ENCODE assay signal across 10 cellular contexts in the genomic region with DNA sequence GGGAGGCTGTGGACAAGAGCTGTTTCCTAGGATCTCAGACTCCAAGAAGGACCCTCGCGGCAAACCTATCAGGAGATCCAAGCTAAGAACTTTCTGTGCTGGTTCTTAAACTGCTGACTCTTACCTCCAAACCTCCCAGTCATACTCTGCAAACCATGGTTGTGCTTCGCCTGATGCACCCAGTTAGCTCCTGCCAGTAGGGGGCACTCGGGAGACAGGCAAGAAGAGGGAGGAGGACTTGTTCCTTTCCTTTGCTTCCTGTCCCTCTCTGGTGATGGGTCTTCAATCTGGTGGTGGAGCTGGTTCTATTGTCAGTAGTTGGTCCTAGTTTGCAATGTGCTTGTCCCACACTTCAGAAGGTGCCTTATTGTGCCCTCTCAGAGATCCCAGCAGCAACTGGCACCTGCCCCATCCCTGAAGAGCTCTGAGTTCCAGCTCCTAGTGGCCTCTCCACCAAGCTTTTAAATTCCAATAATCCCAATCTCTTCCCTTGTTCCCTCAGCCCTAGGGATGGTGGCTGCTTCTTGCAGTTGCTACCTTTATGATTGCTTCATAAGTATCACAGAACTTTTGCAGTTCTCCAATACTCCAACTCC.
A peak's percentile ranks its signal among the peaks of the same experiment; 100 is the strongest.
DNase-seq lines count a peak whose midpoint lies in the region; ATAC-seq and TF ChIP-seq lines count a peak whose summit lies in the region.
"Had no signal": no experiment of that assay in that cellular context is flagged by ENCODE, and none has a peak within 500 bp of the region (broad histone marks: within the 10 kb centered on the region; RNA-seq: fewer than 3 reads in every experiment).

No MANE protein-coding gene starts in this region.

- no peak overlapping the region for H3K4me3 Mint-ChIP-seq in neural progenitor cell
- H3K4me3 Mint-ChIP-seq in stimulated activated memory B cell treated with anti-CD40 and anti-IgM and Interleukin-4, amounts not matched to agents 10 μg/mL and 1 μg/mL and 100 μg/mL, for 72 hours: no peak overlapping the region
- H3K4me3 Mint-ChIP-seq: activated naive CD4-positive, alpha-beta T cell treated with anti-CD3 and anti-CD28 coated beads, Interleukin-2, amount 50 U/mL, for 24 hours; CD4-positive, alpha-beta T cell had no signal

- H3K4me1 Mint-ChIP-seq in neural progenitor cell: no peaks in the 10 kb centered on the region
- H3K4me1 Mint-ChIP-seq in stimulated activated memory B cell treated with anti-CD40 and anti-IgM and Interleukin-4, amounts not matched to agents 10 μg/mL and 1 μg/mL and 100 μg/mL, for 72 hours: no peaks in the 10 kb centered on the region
- H3K4me1 Mint-ChIP-seq: activated naive CD4-positive, alpha-beta T cell treated with anti-CD3 and anti-CD28 coated beads, Interleukin-2, amount 50 U/mL, for 24 hours had no signal

- peaks cover 3% of the 10 kb centered on the region; the same call in 1 of the 2 replicates for H3K27me3 ChIP-seq in MG63
- no peaks in the 10 kb centered on the region for H3K27me3 ChIP-seq in dorsolateral prefrontal cortex
- H3K27me3 ChIP-seq in neural progenitor cell: no peaks in the 10 kb centered on the region
- H3K27me3 ChIP-seq in uterus: no peaks in the 10 kb centered on the region

- no peaks in the 10 kb centered on the region for H3F3A ChIP-seq in neural progenitor cell (ENCODE audit: low read depth)

- H3K4me3 ChIP-seq in MG63: no peak overlapping the region
- H3K4me3 ChIP-seq in dorsolateral prefrontal cortex: no peak overlapping the region
- no peak overlapping the region for H3K4me3 ChIP-seq in neural progenitor cell
- H3K4me3 ChIP-seq in uterus: no peak overlapping the region

- no peak overlapping the region for H3K9ac ChIP-seq in neural progenitor cell

- H3K4me1 ChIP-seq in neural progenitor cell (no peaks in the 10 kb centered on the region), uterus (no peaks in the 10 kb centered on the region)

- DNase-seq in NK-92 treated with Interleukin-12 subunit alpha and Interleukin-12 subunit beta, amount 100 ng/mL, for 24 hours (lab: John Stamatoyannopoulos, UW): peak; percentile 51
- DNase-seq in NK-92 (lab: John Stamatoyannopoulos, UW; ENCODE audit: unreplicated experiment) (no peak), MG63 (peak; percentile 64), SK-MEL-5 (ENCODE audit: low read depth, low spot score) (peak; percentile 94), dorsolateral prefrontal cortex (peak in 7 of 10 donors; percentile 20 to 61 (median 54)), neural progenitor cell (ENCODE audit: low spot score) (peak; percentile 78), uterus (no peak)

- no peak overlapping the region for H2AFZ ChIP-seq in neural progenitor cell (replicated peaks)

- no peak overlapping the region for H3K27ac Mint-ChIP-seq in neural progenitor cell
- no peak overlapping the region for H3K27ac Mint-ChIP-seq in stimulated activated memory B cell treated with anti-CD40 and anti-IgM and Interleukin-4, amounts not matched to agents 10 μg/mL and 1 μg/mL and 100 μg/mL, for 72 hours
- H3K27ac Mint-ChIP-seq: activated naive CD4-positive, alpha-beta T cell treated with anti-CD3 and anti-CD28 coated beads, Interleukin-2, amount 50 U/mL, for 24 hours; CD4-positive, alpha-beta T cell had no signal

- peaks cover 7% of the 10 kb centered on the region for H3K9me3 ChIP-seq in MG63
- no peaks in the 10 kb centered on the region for H3K9me3 ChIP-seq in neural progenitor cell (ENCODE audit: low read depth)
- H3K9me3 ChIP-seq in uterus: no peaks in the 10 kb centered on the region

- H3K36me3 ChIP-seq in MG63: no peaks in the 10 kb centered on the region
- no peaks in the 10 kb centered on the region for H3K36me3 ChIP-seq in neural progenitor cell
- no peaks in the 10 kb centered on the region for H3K36me3 ChIP-seq in uterus

- H3K9me3 Mint-ChIP-seq in neural progenitor cell: peaks cover 21% of the 10 kb centered on the region
- peaks cover 20% of the 10 kb centered on the region for H3K9me3 Mint-ChIP-seq in stimulated activated memory B cell treated with anti-CD40 and anti-IgM and Interleukin-4, amounts not matched to agents 10 μg/mL and 1 μg/mL and 100 μg/mL, for 72 hours

- TF ChIP-seq POLR2A in uterus (IDR thresholded peaks at IDR 0.05): no peak

- no peak overlapping the region for H3K4me2 ChIP-seq in neural progenitor cell

- no peaks in the 10 kb centered on the region for H3K79me2 ChIP-seq in neural progenitor cell (ENCODE audit: low read depth)

- TF ChIP-seq CTCF in dorsolateral prefrontal cortex (IDR thresholded peaks at IDR 0.05 in 54 of 56, conservative IDR thresholded peaks at IDR 0.05 in 2 of 56; ENCODE audit: low read depth in 1 of 56, partially characterized antibody in 56 of 56): peak in 53 of 56 donors; percentile 16 to 74 (median 52)
- peak; percentile 76 for TF ChIP-seq CTCF in neural progenitor cell (IDR thresholded peaks at IDR 0.05)
- no peak for TF ChIP-seq CTCF in uterus (IDR thresholded peaks at IDR 0.05)

- no peak for ATAC-seq in stimulated activated memory B cell treated with anti-CD40 and anti-IgM and Interleukin-4, amounts not matched to agents 10 μg/mL and 1 μg/mL and 100 μg/mL, for 72 hours

- no peaks in the 10 kb centered on the region for H3K36me3 Mint-ChIP-seq in neural progenitor cell
- H3K36me3 Mint-ChIP-seq in stimulated activated memory B cell treated with anti-CD40 and anti-IgM and Interleukin-4, amounts not matched to agents 10 μg/mL and 1 μg/mL and 100 μg/mL, for 72 hours: no peaks in the 10 kb centered on the region

- H4K20me1 ChIP-seq in neural progenitor cell (ENCODE audit: low read depth): no peaks in the 10 kb centered on the region

- peaks cover 2% of the 10 kb centered on the region for H3K27me3 Mint-ChIP-seq in neural progenitor cell (ENCODE audit: insufficient read depth, low read depth)
- H3K27me3 Mint-ChIP-seq in stimulated activated memory B cell treated with anti-CD40 and anti-IgM and Interleukin-4, amounts not matched to agents 10 μg/mL and 1 μg/mL and 100 μg/mL, for 72 hours: peaks cover 24% of the 10 kb centered on the region

- H3K27ac ChIP-seq in dorsolateral prefrontal cortex: no peak overlapping the region
- no peak overlapping the region for H3K27ac ChIP-seq in neural progenitor cell
- no peak overlapping the region for H3K27ac ChIP-seq in uterus

- in situ Hi-C loops in SK-MEL-5 (cut with HindIII; ENCODE audit: low pct_unique_long_range_greater_than_20kb, low sequenced_read_pairs): no loop called here

- intact Hi-C loops in dorsolateral prefrontal cortex (cut with DNase I) (loop anchor here in 1 of 2 donors (5.0 kb wide), 1 partner anchor 87 kb away; no protein-coding TSS in a partner anchor), uterus (cut with DNase I; ENCODE audit: low total_unique reads) (no loop called here)

Comparison
In these comparisons a context has a peak if more than half of its experiments do, and no peak if none do; other contexts are left out.
1. DNase-seq: peak in NK-92 treated with Interleukin-12 subunit alpha and Interleukin-12 subunit beta, amount 100 ng/mL, for 24 hours (single experiment), MG63 (single experiment), SK-MEL-5 (single experiment), dorsolateral prefrontal cortex (7 of 10) and neural progenitor cell (single experiment); none in NK-92 (single experiment) and uterus (0 of 2).
2. CTCF ChIP-seq: peak in dorsolateral prefrontal cortex (53 of 56) and neural progenitor cell (single experiment); none in uterus (0 of 4).